Comparison of ENCODE assay signal across 31 cellular contexts in the genomic region with DNA sequence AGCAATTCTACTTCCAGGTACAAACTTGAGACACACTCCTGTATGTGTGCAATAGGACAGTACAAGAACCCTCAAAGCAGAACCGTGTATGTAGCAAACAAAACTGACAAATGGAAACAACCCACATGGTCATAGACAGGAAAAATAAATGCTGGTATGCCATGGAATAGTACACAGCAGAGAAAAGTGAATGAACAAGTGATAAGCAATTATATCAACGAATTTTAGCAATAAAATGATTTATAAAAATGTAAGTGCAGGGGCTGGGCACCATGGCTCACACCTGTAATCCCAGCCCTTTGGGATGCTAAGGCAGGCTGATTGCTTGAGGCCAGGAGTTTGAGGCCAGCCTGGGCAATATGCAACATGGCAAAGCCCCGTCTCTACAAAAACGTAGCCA. TPM values are rescaled to one million over a fixed set of nuclear protein-coding genes. Genes with fewer than 3 reads are reported as not detected.
"Had no signal": no experiment of that assay in that cellular context is flagged by ENCODE, and none has a peak within 500 bp of the region (broad histone marks: within the 10 kb centered on the region; RNA-seq: fewer than 3 reads in every experiment).

No MANE protein-coding gene starts in this region.

- H3K4me1 Mint-ChIP-seq: activated B cell treated with CpG ODN at 0.5 μM for 24 hours; activated naive CD8-positive, alpha-beta T cell treated with anti-CD3 and anti-CD28 coated beads, Interleukin-2, amount 10 ng/mL, durations not matched to agents 7 days and 5 days; activated T-helper 17 cell treated with anti-CD3 and anti-CD28 coated beads, Interleukin-2, amount 50 U/mL, for 72 hours; central memory CD8-positive, alpha-beta T cell; T-helper 17 cell had no signal

- ATAC-seq: activated CD4-positive, CD25-positive, alpha-beta regulatory T cell treated with anti-CD3 and anti-CD28 coated beads, Interleukin-2, amount 50 U/mL, for 24 hours; activated CD8-positive, alpha-beta T cell treated with anti-CD3 and anti-CD28 coated beads for 36 hours; activated naive CD4-positive, alpha-beta T cell treated with anti-CD3 and anti-CD28 coated beads, Interleukin-2, amount 50 U/mL, for 72 hours; activated T-cell treated with anti-CD3 and anti-CD28 coated beads, Interleukin-2, amount 50 U/mL, for 4 hours; activated T-helper 17 cell treated with anti-CD3 and anti-CD28 coated beads, Interleukin-2, amount 50 U/mL, for 72 hours; esophagus mucosa; gastroesophageal sphincter; heart right ventricle; T-helper 17 cell had no signal

- H3K36me3 ChIP-seq: ascending aorta, brain microvascular endothelial cell, gastroesophageal sphincter, heart right ventricle, WERI-Rb-1 had no signal

- H3K4me1 ChIP-seq: ascending aorta had no signal

- H3K4me3 Mint-ChIP-seq: activated B cell treated with CpG ODN at 0.5 μM for 24 hours; activated CD8-positive, alpha-beta T cell treated with anti-CD3 and anti-CD28 coated beads for 36 hours; activated naive CD8-positive, alpha-beta T cell treated with anti-CD3 and anti-CD28 coated beads, Interleukin-2, amount 10 ng/mL, durations not matched to agents 7 days and 5 days; activated T-cell treated with anti-CD3 and anti-CD28 coated beads, Interleukin-2, amount 50 U/mL, for 4 hours; activated T-helper 17 cell treated with anti-CD3 and anti-CD28 coated beads, Interleukin-2, amount 50 U/mL, for 72 hours; central memory CD8-positive, alpha-beta T cell; dendritic cell treated with granulocyte-macrophage colony-stimulating factor and Interleukin-4, amounts not matched to agents 40 ng/mL and 50 ng/mL, for 4 days; endodermal cell; T-helper 17 cell; T-helper 2 cell treated with Interferon-gamma antibody and Interleukin-4, amounts not matched to agents 5 μg/mL and 100 μg/mL, for 36 hours had no signal

- H3K9me3 Mint-ChIP-seq: activated B cell treated with CpG ODN at 0.5 μM for 24 hours; activated CD8-positive, alpha-beta T cell treated with anti-CD3 and anti-CD28 coated beads for 36 hours; activated naive CD4-positive, alpha-beta T cell treated with anti-CD3 and anti-CD28 coated beads, Interleukin-2, amount 50 U/mL, for 72 hours; activated naive CD8-positive, alpha-beta T cell treated with anti-CD3 and anti-CD28 coated beads, Interleukin-2, amount 10 ng/mL, durations not matched to agents 7 days and 5 days; activated T-cell treated with anti-CD3 and anti-CD28 coated beads, Interleukin-2, amount 50 U/mL, for 4 hours; activated T-helper 17 cell treated with anti-CD3 and anti-CD28 coated beads, Interleukin-2, amount 50 U/mL, for 72 hours; central memory CD8-positive, alpha-beta T cell; dendritic cell treated with granulocyte-macrophage colony-stimulating factor and Interleukin-4, amounts not matched to agents 40 ng/mL and 50 ng/mL, for 4 days; endodermal cell; T-helper 2 cell treated with Interferon-gamma antibody and Interleukin-4, amounts not matched to agents 5 μg/mL and 100 μg/mL, for 36 hours had no signal

- H3K27me3 Mint-ChIP-seq: activated CD8-positive, alpha-beta T cell treated with anti-CD3 and anti-CD28 coated beads for 36 hours; activated T-helper 17 cell treated with anti-CD3 and anti-CD28 coated beads, Interleukin-2, amount 50 U/mL, for 72 hours had no signal

- H3K27me3 ChIP-seq: ascending aorta, brain microvascular endothelial cell, dorsolateral prefrontal cortex, gastroesophageal sphincter, heart right ventricle had no signal

- DNase-seq: activated B cell treated with CpG ODN at 0.5 μM for 24 hours; activated CD4-positive, alpha-beta T cell treated with anti-CD3 and anti-CD28 coated beads for 48 hours; activated CD4-positive, alpha-beta T cell treated with anti-CD3 and anti-CD28 coated beads, Interleukin-2, amount 50 U/mL, for 1 hour; activated CD4-positive, alpha-beta T cell treated with anti-CD3 and anti-CD28 coated beads, Interleukin-2, amount 50 U/mL, for 48 hours; activated CD8-positive, alpha-beta memory T cell treated with anti-CD3 and anti-CD28 coated beads for 24 hours; activated CD8-positive, alpha-beta T cell treated with anti-CD3 and anti-CD28 coated beads for 36 hours; activated effector memory CD4-positive, alpha-beta T cell treated with Interleukin-2 at 50 U/mL for 16 hours; activated gamma-delta T cell treated with Interleukin-2 at 50 U/mL for 16 hours; activated naive CD4-positive, alpha-beta T cell treated with Interleukin-2 at 50 U/mL for 16 hours; activated naive CD8-positive, alpha-beta T cell treated with anti-CD3 and anti-CD28 coated beads, Interleukin-2, amount 10 ng/mL, durations not matched to agents 7 days and 5 days; activated T-cell treated with anti-CD3 and anti-CD28 coated beads, Interleukin-2, amount 50 U/mL, for 4 hours; brain microvascular endothelial cell; dorsolateral prefrontal cortex; effector memory CD4-positive, alpha-beta T cell; endodermal cell; foreskin fibroblast; heart right ventricle; T-helper 1 cell; T-helper 17 cell; T1000; WERI-Rb-1 had no signal

- H3K36me3 Mint-ChIP-seq: activated naive CD4-positive, alpha-beta T cell treated with anti-CD3 and anti-CD28 coated beads, Interleukin-2, amount 50 U/mL, for 72 hours; activated naive CD8-positive, alpha-beta T cell treated with anti-CD3 and anti-CD28 coated beads, Interleukin-2, amount 10 ng/mL, durations not matched to agents 7 days and 5 days had no signal

- H3K9me3 ChIP-seq: ascending aorta, gastroesophageal sphincter, heart right ventricle had no signal

- H3K27ac Mint-ChIP-seq: activated B cell treated with CpG ODN at 0.5 μM for 24 hours; activated CD8-positive, alpha-beta T cell treated with anti-CD3 and anti-CD28 coated beads for 36 hours; activated naive CD4-positive, alpha-beta T cell treated with anti-CD3 and anti-CD28 coated beads, Interleukin-2, amount 50 U/mL, for 72 hours; activated naive CD8-positive, alpha-beta T cell treated with anti-CD3 and anti-CD28 coated beads, Interleukin-2, amount 10 ng/mL, durations not matched to agents 7 days and 5 days; activated T-helper 17 cell treated with anti-CD3 and anti-CD28 coated beads, Interleukin-2, amount 50 U/mL, for 72 hours; dendritic cell treated with granulocyte-macrophage colony-stimulating factor and Interleukin-4, amounts not matched to agents 40 ng/mL and 50 ng/mL, for 4 days; endodermal cell; T-helper 17 cell; T-helper 2 cell treated with Interferon-gamma antibody and Interleukin-4, amounts not matched to agents 5 μg/mL and 100 μg/mL, for 36 hours had no signal

- H3K27ac ChIP-seq: ascending aorta, brain microvascular endothelial cell, coronary artery, dorsolateral prefrontal cortex, gastroesophageal sphincter, heart right ventricle, WERI-Rb-1 had no signal

- H3K4me3 ChIP-seq: ascending aorta, coronary artery, dorsolateral prefrontal cortex, gastroesophageal sphincter, heart right ventricle had no signal

RNA-seq across cellular contexts. Expression of gene RIPOR3, which starts 9.3 kb away (rescaled TPM):
- total RNA-seq: activated B cell treated with CpG ODN at 0.5 μM for 24 hours; activated CD8-positive, alpha-beta T cell treated with anti-CD3 and anti-CD28 coated beads for 36 hours; activated naive CD8-positive, alpha-beta T cell treated with anti-CD3 and anti-CD28 coated beads, Interleukin-2, amount 10 ng/mL, durations not matched to agents 7 days and 5 days; activated T-helper 17 cell treated with anti-CD3 and anti-CD28 coated beads, Interleukin-2, amount 50 U/mL, for 72 hours had no signal
